8 cellular contexts compared by ENCODE assay signal in the genomic region with DNA sequence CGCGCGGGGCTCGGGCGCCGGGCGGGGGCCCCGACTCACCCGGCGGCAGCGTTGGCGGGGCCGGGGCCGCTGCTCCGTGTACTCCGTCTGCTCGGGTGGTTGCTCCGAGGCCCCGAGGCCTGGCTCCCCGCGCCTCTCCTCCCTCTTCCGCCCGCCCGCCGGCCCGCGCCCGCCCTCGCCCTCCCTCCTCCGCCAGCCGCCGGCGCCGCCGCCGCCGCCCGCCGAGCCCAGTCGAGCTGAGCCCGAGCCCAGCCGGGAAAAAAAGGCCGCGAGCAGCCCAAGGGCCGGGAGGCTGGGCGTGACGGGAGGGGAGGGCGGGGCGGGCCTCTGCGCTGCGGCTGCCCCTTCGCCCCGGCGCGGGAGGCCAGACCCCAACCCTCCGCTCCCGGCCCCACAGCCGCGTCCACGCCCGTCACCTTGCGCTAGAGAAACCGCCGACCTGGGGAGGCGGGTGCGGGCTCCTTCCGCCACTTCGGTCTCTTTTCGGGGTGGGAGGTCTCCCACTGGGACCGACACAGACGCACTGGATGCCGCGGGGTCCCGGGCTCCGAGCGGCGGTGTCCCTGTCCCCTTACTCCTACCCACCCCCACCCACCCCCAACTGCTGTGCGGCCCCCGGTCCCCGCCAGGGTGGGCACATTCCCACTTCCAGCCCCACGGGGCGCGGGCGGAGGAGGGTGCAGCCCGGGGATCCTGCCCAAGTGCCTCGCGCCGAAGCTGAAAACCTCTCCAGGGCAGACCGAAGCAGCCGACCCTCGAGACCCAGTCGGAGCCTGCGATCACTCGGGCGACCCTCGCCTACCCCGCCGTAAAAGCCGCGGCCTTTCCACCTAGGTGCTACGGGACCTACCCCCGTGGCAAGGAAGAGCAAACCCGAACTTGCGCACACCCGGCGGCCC.
DNase-seq lines count a peak whose midpoint lies in the region; ATAC-seq and TF ChIP-seq lines count a peak whose summit lies in the region.

Gene CERS2, minus strand, starts transcription at position 256 of the 899 bp plus-strand sequence. CDS start 5,745 bp downstream, outside the sequence.

- no peak for TF ChIP-seq CTCF in OCI-LY1 (IDR thresholded peaks at IDR 0.05; ENCODE audit: low read length)

- peaks cover 50% of the 10 kb centered on the region for H3K4me1 ChIP-seq in OCI-LY1 (ENCODE audit: insufficient read depth, low read length, severe bottlenecking)
- peaks cover 49% of the 10 kb centered on the region for H3K4me1 ChIP-seq in muscle layer of colon (ENCODE audit: insufficient read depth, low read length)

- H3K27me3 Mint-ChIP-seq in activated T-cell treated with anti-CD3 and anti-CD28 coated beads, Interleukin-2, amount 50 U/mL, for 24 hours: no peaks in the 10 kb centered on the region

- DNase-seq in AML-193 (lab: John Stamatoyannopoulos, UW): peak; percentile 43 to 49
- DNase-seq in GM19238 (ENCODE audit: insufficient read length, low spot score): peak; percentile 74
- peak; percentile 81 for DNase-seq in activated T-cell treated with anti-CD3 and anti-CD28 coated beads, Interleukin-2, amount 50 U/mL, for 24 hours
- peak; percentile 85 to 91 for DNase-seq in erythroblast (lab: John Stamatoyannopoulos, UW)
- peak; percentile 52 to 57 for DNase-seq in stimulated activated CD8-positive, alpha-beta memory T cell treated with anti-CD3 and anti-CD28 coated beads, Interleukin-7, amount 100 ng/mL, for 1 hour (ENCODE audit: low read depth in 2 of 2)

- H3K9me3 ChIP-seq in OCI-LY1 (ENCODE audit: low read length) (no peaks in the 10 kb centered on the region), muscle layer of colon (ENCODE audit: low read length) (no peaks in the 10 kb centered on the region)

- H3K79me2 ChIP-seq in OCI-LY1 (ENCODE audit: insufficient read depth, low read length): peaks cover 23% of the 10 kb centered on the region

- H3K4me3 Mint-ChIP-seq in activated T-cell treated with anti-CD3 and anti-CD28 coated beads, Interleukin-2, amount 50 U/mL, for 24 hours: peak within 1 kb of the TSS; percentile 91

- H3K9ac ChIP-seq in OCI-LY1 (ENCODE audit: low read length) (peak within 1 kb of the TSS; percentile 88), muscle layer of colon (ENCODE audit: low read length) (peak within 1 kb of the TSS; percentile 92)

- H3K27ac ChIP-seq in OCI-LY1 (ENCODE audit: low read depth, low read length, poor library complexity, severe bottlenecking): peak within 1 kb of the TSS; percentile 76
- peak within 1 kb of the TSS; percentile 90 for H3K27ac ChIP-seq in muscle layer of colon (ENCODE audit: low read depth, low read length)

- H3K4me1 Mint-ChIP-seq in activated T-cell treated with anti-CD3 and anti-CD28 coated beads, Interleukin-2, amount 50 U/mL, for 24 hours (ENCODE audit: low read depth): peaks cover 74% of the 10 kb centered on the region

- H3K9me3 Mint-ChIP-seq in activated T-cell treated with anti-CD3 and anti-CD28 coated beads, Interleukin-2, amount 50 U/mL, for 24 hours: no peaks in the 10 kb centered on the region

- H3K36me3 ChIP-seq in OCI-LY1 (ENCODE audit: insufficient read depth, low read length): no peaks in the 10 kb centered on the region
- H3K36me3 ChIP-seq in muscle layer of colon (ENCODE audit: insufficient read depth, low read length): no peaks in the 10 kb centered on the region

- no peak for TF ChIP-seq POLR2A in erythroblast (IDR thresholded peaks at IDR 0.05; ENCODE audit: low read length)

- H3K4me2 ChIP-seq in OCI-LY1 (ENCODE audit: low read length): peak within 1 kb of the TSS; percentile 87

- no peaks in the 10 kb centered on the region; the same call in 1 of the 2 replicates for H3F3A ChIP-seq in OCI-LY1 (ENCODE audit: insufficient read depth, low read length)

- peak; percentile 50 for ATAC-seq in HG03520 (IDR thresholded peaks at IDR 0.05; ENCODE audit: unreplicated experiment)

- H3K27ac Mint-ChIP-seq in activated T-cell treated with anti-CD3 and anti-CD28 coated beads, Interleukin-2, amount 50 U/mL, for 24 hours: peak within 1 kb of the TSS; percentile 95

- no peaks in the 10 kb centered on the region for H4K20me1 ChIP-seq in OCI-LY1 (ENCODE audit: insufficient read depth, low read length)

- no peaks in the 10 kb centered on the region for H3K9me2 ChIP-seq in OCI-LY1 (ENCODE audit: low read depth, low read length)

- H3K27me3 ChIP-seq in OCI-LY1 (ENCODE audit: insufficient read depth, low read length) (no peaks in the 10 kb centered on the region; the same call in 1 of the 2 replicates), muscle layer of colon (ENCODE audit: control insufficient read depth in 1 of 2, insufficient read depth in 2 of 2, low read length in 2 of 2) (no peaks in the 10 kb centered on the region)

- no peak within 1 kb of the TSS for H2AFZ ChIP-seq in OCI-LY1 (ENCODE audit: low read length)

- peak within 1 kb of the TSS; percentile 88 for H3K4me3 ChIP-seq in OCI-LY1 (ENCODE audit: low read depth, low read length, poor library complexity, severe bottlenecking)
- peak within 1 kb of the TSS; percentile 84 to 96 for H3K4me3 ChIP-seq in muscle layer of colon (ENCODE audit: low read depth in 1 of 2, low read length in 2 of 2)

- peaks cover 40% of the 10 kb centered on the region for H3K36me3 Mint-ChIP-seq in activated T-cell treated with anti-CD3 and anti-CD28 coated beads, Interleukin-2, amount 50 U/mL, for 24 hours (ENCODE audit: low read depth)

Comparison
In these comparisons a context has a peak if more than half of its experiments do, and no peak if none do; other contexts are left out.
1. Peak in every context shown above with its lines: DNase-seq, ATAC-seq, H3K4me3 ChIP-seq and H3K27ac ChIP-seq.